In the genomic region with DNA sequence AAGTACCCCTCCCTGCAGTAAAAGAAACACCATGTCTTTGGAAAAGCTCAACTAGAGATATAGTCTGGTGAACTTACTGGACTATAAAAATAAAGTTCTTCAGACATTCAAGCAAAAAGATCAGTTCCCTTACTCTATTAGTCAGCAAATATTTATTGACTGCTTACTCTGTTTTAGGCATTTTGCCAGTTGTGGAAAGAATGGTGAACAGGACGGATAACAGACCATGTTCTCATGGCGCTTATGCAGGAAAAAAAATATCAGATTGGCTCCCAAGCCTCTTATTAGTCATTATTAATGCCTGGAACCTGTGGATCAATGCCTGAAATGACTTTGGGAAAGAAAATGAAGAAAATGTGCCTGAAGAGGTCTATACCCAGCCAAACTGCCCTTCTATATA, we compare ENCODE assay signal across 24 cellular contexts.
"Had no signal": no experiment of that assay in that cellular context is flagged by ENCODE, and none has a peak within 500 bp of the region (broad histone marks: within the 10 kb centered on the region; RNA-seq: fewer than 3 reads in every experiment).

No MANE protein-coding gene starts in this region.

- H3K9ac ChIP-seq: parathyroid adenoma had no signal

- ATAC-seq: esophagus mucosa, gastroesophageal sphincter, heart left ventricle, left colon, mucosa of descending colon, sciatic nerve had no signal

- H3K27ac ChIP-seq: cardiac muscle cell, gastroesophageal sphincter, heart left ventricle, parathyroid adenoma, testis, uterus had no signal

- H3K4me1 ChIP-seq: gastroesophageal sphincter, heart left ventricle, parathyroid adenoma, testis, uterus had no signal

- H3K4me3 ChIP-seq: cardiac muscle cell, gastroesophageal sphincter, heart left ventricle, mucosa of descending colon, testis, uterus had no signal

- H3K27me3 ChIP-seq: cardiac muscle cell, gastroesophageal sphincter, heart left ventricle, testis, uterus had no signal

- DNase-seq: activated CD4-positive, alpha-beta T cell treated with anti-CD3 and anti-CD28 coated beads, Interleukin-2, amount 50 U/mL, for 4 hours; activated CD8-positive, alpha-beta memory T cell treated with anti-CD3 and anti-CD28 coated beads for 24 hours; activated CD8-positive, alpha-beta memory T cell treated with anti-CD3 and anti-CD28 coated beads, Interleukin-2, amount 50 U/mL, for 4 hours; activated naive CD4-positive, alpha-beta T cell treated with Interleukin-2 at 50 U/mL for 16 hours; activated naive CD8-positive, alpha-beta T cell treated with anti-CD3 and anti-CD28 coated beads for 36 hours; activated T-cell treated with anti-CD3 and anti-CD28 coated beads, Interleukin-2, amount 50 U/mL, for 24 hours; amniotic stem cell; effector memory CD4-positive, alpha-beta T cell; heart left ventricle; islet precursor cell; left colon; mucosa of descending colon; naive B cell; nucleus accumbens; stimulated activated CD4-positive, alpha-beta T cell treated with anti-CD3 and anti-CD28 coated beads, Interleukin-4, amount 100 ng/mL, for 1 hour; stimulated activated naive CD4-positive, alpha-beta T cell; testis; trophoblast cell; uterus had no signal

- H3K79me2 ChIP-seq: parathyroid adenoma had no signal

- H3K36me3 ChIP-seq: cardiac muscle cell, gastroesophageal sphincter, heart left ventricle, uterus had no signal

- H3K9me3 ChIP-seq: gastroesophageal sphincter, mucosa of descending colon, testis, uterus had no signal

- H2AFZ ChIP-seq: parathyroid adenoma had no signal
